ENCODE assay signal across 13 cellular contexts in genomic region chr22:27207907-27208306, GRCh38.
DNase-seq lines count a peak whose midpoint lies in the region; ATAC-seq, FAIRE-seq and TF ChIP-seq lines count a peak whose summit lies in the region.
"Had no signal": no experiment of that assay in that cellular context is flagged by ENCODE, and none has a peak within 500 bp of the region (broad histone marks: within the 10 kb centered on the region; RNA-seq: fewer than 3 reads in every experiment).

No MANE protein-coding gene starts in this region.

- in situ Hi-C loops in GM13977 (cut with MboI; ENCODE audit: low pct_unique_long_range_greater_than_20kb, low sequenced_read_pairs, unreplicated experiment) = no loop called here

- H3K27me3 ChIP-seq in breast epithelium = peaks cover 0 to 9% of the 10 kb centered on the region in 2 donors
- no peaks in the 10 kb centered on the region for H3K27me3 ChIP-seq in gastroesophageal sphincter

- no peaks in the 10 kb centered on the region for H3K27me3 Mint-ChIP-seq in MCF 10A (ENCODE audit: insufficient read depth, unreplicated experiment)

- CTCF ChIA-PET in MCF 10A (lab: Yijun Ruan, JAX) = no interaction called here

- 43 to 60% methylated on average over 2 to 3 of the region's 4 CpGs for WGBS in gastroesophageal sphincter (ENCODE audit: low coverage in 1 of 2), 2 donors

- peak overlapping the region; percentile 80 for H3K27ac Mint-ChIP-seq in MCF 10A (ENCODE audit: low read depth, unreplicated experiment)
- H3K27ac Mint-ChIP-seq: activated CD8-positive, alpha-beta T cell treated with anti-CD3 and anti-CD28 coated beads for 36 hours; progenitor cell of endocrine pancreas had no signal

- POLR2A ChIA-PET in MCF 10A (lab: Yijun Ruan, JAX) = interaction anchor here (1.3 kb wide), 1 partner anchor 266 kb away, joined by 3 read pairs; no protein-coding TSS in a partner anchor

- H3K4me3 ChIP-seq in breast epithelium (no peak overlapping the region), gastroesophageal sphincter (no peak overlapping the region)

- TF ChIP-seq POLR2A in breast epithelium (IDR thresholded peaks at IDR 0.05) = no peak
- TF ChIP-seq POLR2A in gastroesophageal sphincter (IDR thresholded peaks at IDR 0.05) = no peak

- TF ChIP-seq CTCF in MCF 10A (IDR thresholded peaks at IDR 0.05; ENCODE audit: unreplicated experiment) (no peak), breast epithelium (IDR thresholded peaks at IDR 0.05) (no peak), gastroesophageal sphincter (IDR thresholded peaks at IDR 0.05) (no peak), GM13977 (IDR thresholded peaks at IDR 0.05; ENCODE audit: extremely low read depth, insufficient read depth, missing control alignments) (no peak)

- DNase-seq in MCF 10A (ENCODE audit: unreplicated experiment) = peak; percentile 73
- DNase-seq in breast epithelium (ENCODE audit: low spot score in 2 of 2) = no peak
- DNase-seq in T1000 (lab: John Stamatoyannopoulos, UW) = peak; percentile 21
- peak; percentile 71 for DNase-seq in urothelium cell line (ENCODE audit: low spot score)
- DNase-seq in activated T-cell treated with anti-CD3 and anti-CD28 coated beads for 4 hours = no peak
- no peak for DNase-seq in SHP77 treated with DMSO at 0.1 percent for 48 hours (lab: John Stamatoyannopoulos, UW)
- no peak for DNase-seq in GM13977 (ENCODE audit: low spot score)
- DNase-seq: activated CD8-positive, alpha-beta T cell treated with anti-CD3 and anti-CD28 coated beads for 36 hours; DMS 273 treated with DMSO at 0.1 percent for 48 hours had no signal

- no TSS peak for BruUV-seq in MCF 10A (replicated peaks; lab: Mats Ljungman, UMichigan)

- H3K4me1 ChIP-seq in breast epithelium = peaks cover 0 to 2% of the 10 kb centered on the region in 2 donors
- H3K4me1 ChIP-seq in gastroesophageal sphincter = peaks cover 0 to 45% (median 15%) of the 10 kb centered on the region in 3 donors

- H3K36me3 ChIP-seq in breast epithelium (no peaks in the 10 kb centered on the region), gastroesophageal sphincter (no peaks in the 10 kb centered on the region)

- no peak for TF ChIP-seq EP300 in gastroesophageal sphincter (IDR thresholded peaks at IDR 0.05)

- no peak overlapping the region for H3K4me3 Mint-ChIP-seq in MCF 10A (ENCODE audit: unreplicated experiment)
- H3K4me3 Mint-ChIP-seq: activated CD8-positive, alpha-beta T cell treated with anti-CD3 and anti-CD28 coated beads for 36 hours had no signal

- FAIRE-seq in urothelium cell line (lab: Jason Lieb, UNC) = peak; percentile 97
- FAIRE-seq: GM12892 had no signal

- H3K27ac ChIP-seq in breast epithelium (no peak overlapping the region), gastroesophageal sphincter (no peak overlapping the region)

- H3K36me3 Mint-ChIP-seq in MCF 10A (ENCODE audit: insufficient read depth, unreplicated experiment) = no peaks in the 10 kb centered on the region

- no peaks in the 10 kb centered on the region for H3K9me3 ChIP-seq in breast epithelium
- peaks cover 0 to 9% (median 0%) of the 10 kb centered on the region in 3 donors for H3K9me3 ChIP-seq in gastroesophageal sphincter

- ATAC-seq in gastroesophageal sphincter = peak; percentile 13
- ATAC-seq: activated CD8-positive, alpha-beta T cell treated with anti-CD3 and anti-CD28 coated beads for 36 hours; Panc1 had no signal

- H3K9me3 Mint-ChIP-seq in MCF 10A (ENCODE audit: unreplicated experiment) = no peaks in the 10 kb centered on the region
- H3K9me3 Mint-ChIP-seq: activated CD8-positive, alpha-beta T cell treated with anti-CD3 and anti-CD28 coated beads for 36 hours had no signal

- intact Hi-C loops in MCF 10A (cut with micrococcal nuclease) = no loop called here
- intact Hi-C loops in breast epithelium (cut with DNase I; ENCODE audit: low total_unique reads) = no loop called here

- peaks cover 58% of the 10 kb centered on the region for H3K4me1 Mint-ChIP-seq in MCF 10A (ENCODE audit: insufficient read depth, unreplicated experiment)

Comparison
In these comparisons a context has a peak if more than half of its experiments do, and no peak if none do; other contexts are left out.
1. DNase-seq: peak in MCF 10A (single experiment), T1000 (single experiment) and urothelium cell line (single experiment); none in breast epithelium (0 of 2), activated T-cell treated with anti-CD3 and anti-CD28 coated beads for 4 hours (single experiment), SHP77 treated with DMSO at 0.1 percent for 48 hours (single experiment) and GM13977 (single experiment).